18 cellular contexts compared by ENCODE assay signal in the genomic region with DNA sequence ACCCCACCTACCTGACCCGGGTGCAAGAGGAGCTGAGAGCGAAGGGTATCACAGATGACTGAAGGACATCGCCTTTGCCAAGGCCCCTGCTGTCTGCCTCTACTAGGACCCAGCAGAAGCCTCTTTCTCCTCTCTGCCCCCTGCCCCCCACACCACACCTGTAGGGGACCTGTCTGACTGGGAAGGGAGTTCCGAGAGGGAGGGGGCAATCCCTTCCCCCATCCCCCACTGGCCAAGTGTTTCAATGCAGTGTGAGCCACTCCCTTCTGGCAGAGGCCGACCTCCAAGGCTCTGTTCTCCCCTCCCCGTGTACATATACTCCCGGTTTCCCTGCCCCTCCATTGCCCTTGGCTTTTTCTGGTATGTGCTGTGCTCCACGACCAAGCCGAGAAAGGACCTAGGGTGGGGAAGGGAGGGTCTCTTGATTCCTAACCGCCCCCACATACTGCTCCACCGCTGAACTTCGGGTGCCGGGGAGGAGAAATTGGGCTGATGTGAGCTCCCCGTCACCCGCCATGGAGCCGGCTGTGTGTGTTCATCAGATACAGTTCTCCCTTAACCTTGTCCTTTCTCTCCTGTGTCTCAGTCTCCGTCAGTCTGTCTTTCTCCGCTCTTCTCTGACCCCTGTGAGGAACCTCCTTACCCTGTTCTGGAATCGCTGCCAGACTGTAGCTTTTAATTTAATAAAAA. TPM values are rescaled to one million over a fixed set of nuclear protein-coding genes. Genes with fewer than 3 reads are reported as not detected.
DNase-seq lines count a peak whose midpoint lies in the region; ATAC-seq and TF ChIP-seq lines count a peak whose summit lies in the region.
"Had no signal": no experiment of that assay in that cellular context is flagged by ENCODE, and none has a peak within 500 bp of the region (broad histone marks: within the 10 kb centered on the region; RNA-seq: fewer than 3 reads in every experiment).

No MANE protein-coding gene starts in this region.

- H2AFZ ChIP-seq in PC-9, result no peak overlapping the region

- BruUV-seq in PC-9 (replicated peaks; lab: Mats Ljungman, UMichigan), result no TSS peak

- no peak overlapping the region for H3K27ac ChIP-seq in endodermal cell (ENCODE audit: low read depth, low read length)
- H3K27ac ChIP-seq in tibial nerve, result peak overlapping the region; percentile 64 to 93 (median 83)
- no peak overlapping the region for H3K27ac ChIP-seq in PC-9
- H3K27ac ChIP-seq: 22Rv1 had no signal

- H3K4me3 ChIP-seq in endodermal cell (ENCODE audit: low read length) (no peak overlapping the region), tibial nerve (peak overlapping the region in 3 of 4 donors; percentile 53 to 86 (median 82)), PC-9 (no peak overlapping the region)

- no peaks in the 10 kb centered on the region for H4K20me1 ChIP-seq in PC-9 (ENCODE audit: insufficient read depth)

- H3K4me1 Mint-ChIP-seq in endodermal cell (peaks cover 17% of the 10 kb centered on the region), nephron (peaks cover 50% of the 10 kb centered on the region)

- no peaks in the 10 kb centered on the region for H3K9me3 Mint-ChIP-seq in endodermal cell
- H3K9me3 Mint-ChIP-seq in nephron, result no peaks in the 10 kb centered on the region
- H3K9me3 Mint-ChIP-seq: activated T-cell treated with anti-CD3 and anti-CD28 coated beads, Interleukin-2, amount 50 U/mL, for 72 hours; T-cell had no signal

- H3F3A ChIP-seq in PC-9 (ENCODE audit: insufficient read depth, low read depth), result no peaks in the 10 kb centered on the region

- POLR2A ChIA-PET in PC-9 (lab: Charles Lee; ENCODE audit: unreplicated experiment), result no interaction called here

- H3K36me3 ChIP-seq in endodermal cell (ENCODE audit: control insufficient read depth, insufficient read depth, low read length) (peaks cover 4% of the 10 kb centered on the region), tibial nerve (peaks cover 0 to 27% (median 0%) of the 10 kb centered on the region in 3 donors), PC-9 (ENCODE audit: low read depth) (no peaks in the 10 kb centered on the region)
- H3K36me3 ChIP-seq: Peyer's patch had no signal

- no peaks in the 10 kb centered on the region for H3K79me2 ChIP-seq in PC-9 (ENCODE audit: low read depth)

- TF ChIP-seq CTCF in endodermal cell (conservative IDR thresholded peaks at IDR 0.05) (no peak), nephron (IDR thresholded peaks at IDR 0.05; ENCODE audit: unreplicated experiment in 3 of 3) (no peak), tibial nerve (IDR thresholded peaks at IDR 0.05) (no peak), PC-9 (conservative IDR thresholded peaks at IDR 0.05) (no peak)

- no peak overlapping the region for H3K4me2 ChIP-seq in PC-9

- H3K4me1 ChIP-seq in endodermal cell (ENCODE audit: control insufficient read depth, insufficient read depth, low read length) (peaks cover 4% of the 10 kb centered on the region), tibial nerve (peaks cover 0 to 92% (median 15%) of the 10 kb centered on the region in 4 donors), PC-9 (replicated peaks; ENCODE audit: insufficient read depth) (no peaks in the 10 kb centered on the region)

- peaks cover 40% of the 10 kb centered on the region for H3K27me3 Mint-ChIP-seq in endodermal cell (ENCODE audit: insufficient read depth)
- peaks cover 4% of the 10 kb centered on the region for H3K27me3 Mint-ChIP-seq in nephron (ENCODE audit: low read depth)

- H3K27me3 ChIP-seq in endodermal cell (ENCODE audit: control insufficient read depth, insufficient read depth, low read length, poor library complexity, severe bottlenecking) (peaks cover 22% of the 10 kb centered on the region), tibial nerve (no peaks in the 10 kb centered on the region), PC-9 (ENCODE audit: insufficient read depth, low read depth) (peaks cover 59% of the 10 kb centered on the region)
- H3K27me3 ChIP-seq: Peyer's patch had no signal

- WGBS in endodermal cell (ENCODE audit: insufficient coverage in 1 of 2, insufficient read length in 1 of 2), 2 experiments, result 47 to 57% methylated on average over 4 to 18 of the region's 19 CpGs
- WGBS in tibial nerve, 2 donors, result 36 to 43% methylated on average over 19 of the region's 19 CpGs

- H3K9me3 ChIP-seq in endodermal cell (ENCODE audit: control insufficient read depth, low read length), result no peaks in the 10 kb centered on the region
- H3K9me3 ChIP-seq in tibial nerve, result no peaks in the 10 kb centered on the region
- H3K9me3 ChIP-seq in PC-9 (ENCODE audit: insufficient read depth, low read depth), result no peaks in the 10 kb centered on the region
- H3K9me3 ChIP-seq: Peyer's patch had no signal

- TF ChIP-seq POLR2A in tibial nerve (IDR thresholded peaks at IDR 0.05), result no peak

- no peaks in the 10 kb centered on the region for H3K9me2 ChIP-seq in PC-9 (ENCODE audit: insufficient read depth)

- H3K9ac ChIP-seq in endodermal cell (ENCODE audit: extremely low read depth, low read length, poor library complexity, severe bottlenecking), result no peak overlapping the region

- TF ChIP-seq EP300 in tibial nerve (IDR thresholded peaks at IDR 0.05), result no peak

- no peak for ATAC-seq in GM19351 (IDR thresholded peaks at IDR 0.05; ENCODE audit: unreplicated experiment)
- ATAC-seq in HG02763 (IDR thresholded peaks at IDR 0.05; ENCODE audit: unreplicated experiment), result no peak
- ATAC-seq: activated T-cell treated with anti-CD3 and anti-CD28 coated beads, Interleukin-2, amount 50 U/mL, for 72 hours; T-cell had no signal

- H3K27ac Mint-ChIP-seq in endodermal cell, result no peak overlapping the region
- peak overlapping the region; percentile 71 to 92 (median 89) for H3K27ac Mint-ChIP-seq in nephron
- H3K27ac Mint-ChIP-seq: activated T-cell treated with anti-CD3 and anti-CD28 coated beads, Interleukin-2, amount 50 U/mL, for 72 hours; CD4-positive, CD25-positive, alpha-beta regulatory T cell; T-cell had no signal

- intact Hi-C loops in PC-9 (cut with micrococcal nuclease; ENCODE audit: unreplicated experiment), result no loop called here

- peak overlapping the region; percentile 63 for H3K4me3 Mint-ChIP-seq in endodermal cell
- H3K4me3 Mint-ChIP-seq in nephron, result peak overlapping the region; percentile 77 to 90 (median 86)

- DNase-seq in DMS 273 (lab: John Stamatoyannopoulos, UW; ENCODE audit: unreplicated experiment) (peak; percentile 9), DMS 273 treated with DMSO at 0.1 percent for 48 hours (lab: John Stamatoyannopoulos, UW) (no peak), endodermal cell (peak; percentile 80), tibial nerve (ENCODE audit: low spot score in 2 of 2) (no peak), PC-9 (no peak)
- DNase-seq: activated T-cell treated with anti-CD3 and anti-CD28 coated beads, Interleukin-2, amount 50 U/mL, for 72 hours; CD4-positive, CD25-positive, alpha-beta regulatory T cell; cortex of kidney; GOT3; Kasumi-1; NCI-H1930; NCI-H524; Peyer's patch; T-cell had no signal

- CTCF ChIA-PET in PC-9 (lab: Charles Lee), result interaction anchor here (0.6 to 0.7 kb wide), 2 partner anchors 29 to 42 kb away, joined by 3 read pairs; no protein-coding TSS in a partner anchor

- peaks cover 20% of the 10 kb centered on the region for H3K36me3 Mint-ChIP-seq in endodermal cell (ENCODE audit: low read depth)
- peaks cover 34% of the 10 kb centered on the region for H3K36me3 Mint-ChIP-seq in nephron (ENCODE audit: low read depth)
- H3K36me3 Mint-ChIP-seq: T-cell had no signal

RNA-seq across cellular contexts. Expression of gene ARHGEF25, which starts 2.0 kb away (rescaled TPM):
- 10 to 100 TPM; 12.7 to 20.1 TPM for total RNA-seq in endodermal cell
- 45.1 TPM for polyA plus RNA-seq in endodermal cell (2013, experiment 1 of 2)
- 39.1 TPM for polyA plus RNA-seq in endodermal cell (2013, experiment 2 of 2)
- 10 to 100 TPM; 31.2 to 91.2 (median 48.8) TPM for total RNA-seq in tibial nerve
- total RNA-seq in PC-9 (2021), result 12.9 and 18.8 TPM in 2 replicates
- polyA plus RNA-seq: CD4-positive, CD25-positive, alpha-beta regulatory T cell had no signal

RNA-seq across cellular contexts. Expression of gene DTX3, which starts 4.6 kb away (rescaled TPM):
- 10 to 100 TPM; 59.6 to 62.6 TPM for total RNA-seq in endodermal cell
- polyA plus RNA-seq in endodermal cell (2013, experiment 1 of 2), result 103 TPM
- polyA plus RNA-seq in endodermal cell (2013, experiment 2 of 2), result 88.7 TPM
- total RNA-seq in tibial nerve, result 10 to 100 TPM; 19.0 to 33.1 (median 28.1) TPM
- total RNA-seq in PC-9 (2021), result 16.2 and 18.1 TPM in 2 replicates

RNA-seq across cellular contexts. Expression of gene PIP4K2C, which starts 18.2 kb away (rescaled TPM):
- total RNA-seq in endodermal cell (10 to 100 TPM; 40.9 to 45.5 TPM), tibial nerve (10 to 100 TPM; 29.5 to 67.7 (median 35.9) TPM), PC-9 (2021) (47.7 and 48.7 TPM in 2 replicates)
- polyA plus RNA-seq in endodermal cell (2013, experiment 1 of 2), result 20.1 TPM
- polyA plus RNA-seq in endodermal cell (2013, experiment 2 of 2), result 19.4 TPM

RNA-seq across cellular contexts. Expression of gene B4GALNT1, which starts 23.8 kb away (rescaled TPM):
- under 1 TPM; 0.49 to 0.66 TPM for total RNA-seq in endodermal cell
- polyA plus RNA-seq in endodermal cell (2013, experiment 1 of 2), result 5.2 TPM
- 5.2 TPM for polyA plus RNA-seq in endodermal cell (2013, experiment 2 of 2)
- total RNA-seq in tibial nerve, result 10 to 100 TPM; 14.5 to 43.8 (median 16.8) TPM
- total RNA-seq in PC-9 (2021), result 15.0 and 17.9 TPM in 2 replicates
- total RNA-seq: CD4-positive, CD25-positive, alpha-beta regulatory T cell had no signal
- polyA plus RNA-seq: CD4-positive, CD25-positive, alpha-beta regulatory T cell had no signal

RNA-seq across cellular contexts. Expression of gene KIF5A, which starts 59.4 kb away (rescaled TPM):
- total RNA-seq in endodermal cell (1 to 10 TPM; 2.3 to 4.5 TPM), tibial nerve (1 to 10 TPM; 1.9 to 4.8 (median 2.9) TPM), PC-9 (2021) (0.07 TPM in 1 of 2 replicates, not detected in the other)
- polyA plus RNA-seq in endodermal cell (2013, experiment 1 of 2), result 17.2 TPM
- polyA plus RNA-seq in endodermal cell (2013, experiment 2 of 2), result 14.5 TPM

Comparison
In these comparisons a context has a peak if more than half of its experiments do, and no peak if none do; other contexts are left out.
1. DNase-seq: peak in DMS 273 (single experiment) and endodermal cell (single experiment); none in DMS 273 treated with DMSO at 0.1 percent for 48 hours (single experiment), tibial nerve (0 of 2) and PC-9 (0 of 2).
2. H3K27ac ChIP-seq: peak in tibial nerve (4 of 4); none in endodermal cell (single experiment) and PC-9 (single experiment).
3. H3K4me3 ChIP-seq: peak in tibial nerve (3 of 4); none in endodermal cell (single experiment) and PC-9 (single experiment).